12 cellular contexts compared by ENCODE assay signal in the genomic region with DNA sequence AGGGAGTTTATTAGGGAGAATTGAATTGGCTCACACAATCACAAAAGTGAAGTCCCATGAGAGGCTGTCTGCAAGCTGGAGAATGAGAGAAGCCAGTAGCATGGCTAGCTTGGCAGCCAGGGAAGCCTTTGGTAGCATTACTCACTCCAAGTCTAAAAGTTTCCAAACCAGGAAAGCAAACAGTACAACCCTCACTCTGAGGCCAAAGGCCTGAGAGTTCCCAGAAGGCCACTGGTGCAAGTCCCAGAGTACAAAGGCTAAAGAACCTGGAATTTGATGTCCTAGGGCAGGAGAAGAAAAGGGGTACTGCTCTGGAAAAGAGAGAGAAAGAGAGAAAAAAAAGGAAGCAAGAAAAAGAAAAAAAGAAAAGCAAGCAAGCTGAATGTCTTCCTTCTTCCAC.
A peak's percentile ranks its signal among the peaks of the same experiment; 100 is the strongest.
DNase-seq lines count a peak whose midpoint lies in the region; ATAC-seq and TF ChIP-seq lines count a peak whose summit lies in the region.
"Had no signal": no experiment of that assay in that cellular context is flagged by ENCODE, and none has a peak within 500 bp of the region (broad histone marks: within the 10 kb centered on the region; RNA-seq: fewer than 3 reads in every experiment).

No MANE protein-coding gene starts in this region.

- peaks cover 31% of the 10 kb centered on the region for H3K4me1 ChIP-seq in RWPE2 (ENCODE audit: insufficient read depth, poor library complexity, severe bottlenecking)

- TF ChIP-seq CTCF in RWPE2 (IDR thresholded peaks at IDR 0.05; ENCODE audit: poor library complexity, severe bottlenecking) (no peak), fibroblast of villous mesenchyme (IDR thresholded peaks at IDR 0.05; ENCODE audit: insufficient read depth, low read depth, low read length) (no peak), omental fat pad (IDR thresholded peaks at IDR 0.05) (no peak)

- ATAC-seq in RWPE2 (ENCODE audit: low read depth), result no peak
- peak; percentile 66 for ATAC-seq in omental fat pad (ENCODE audit: low FRiP score)
- ATAC-seq in HG03457 (IDR thresholded peaks at IDR 0.05; ENCODE audit: unreplicated experiment), result no peak
- no peak for ATAC-seq in HG03095 (IDR thresholded peaks at IDR 0.05; ENCODE audit: unreplicated experiment)
- ATAC-seq in GM19023 (IDR thresholded peaks at IDR 0.05; ENCODE audit: unreplicated experiment), result no peak
- ATAC-seq in HG03175 (IDR thresholded peaks at IDR 0.05; ENCODE audit: unreplicated experiment), result no peak

- H3K4me3 ChIP-seq in RWPE2 (ENCODE audit: severe bottlenecking), result no peak overlapping the region
- H3K4me3 ChIP-seq in fibroblast of villous mesenchyme (ENCODE audit: low read depth, low read length), result no peak overlapping the region

- DNase-seq in AG08396 (ENCODE audit: low spot score) (peak; percentile 50), RWPE2 (ENCODE audit: low spot score) (no peak), fibroblast of villous mesenchyme (ENCODE audit: low read depth) (peak; percentile 54), omental fat pad (ENCODE audit: low spot score) (no peak)
- DNase-seq: DMS79 treated with DMSO at 0.1 percent for 48 hours, erythroblast, nucleus accumbens had no signal

- no peaks in the 10 kb centered on the region for H3K27me3 ChIP-seq in RWPE2 (ENCODE audit: insufficient read depth, poor library complexity, severe bottlenecking)

- H3K9me3 ChIP-seq in RWPE2 (ENCODE audit: severe bottlenecking), result no peaks in the 10 kb centered on the region

- peak overlapping the region; percentile 51 for H3K27ac ChIP-seq in RWPE2 (ENCODE audit: poor library complexity, severe bottlenecking)
- H3K27ac ChIP-seq: RWPE1 had no signal

- H3K36me3 ChIP-seq in RWPE2 (ENCODE audit: low read depth), result no peaks in the 10 kb centered on the region

Comparison
In these comparisons a context has a peak if more than half of its experiments do, and no peak if none do; other contexts are left out.
1. DNase-seq: peak in AG08396 (single experiment) and fibroblast of villous mesenchyme (single experiment); none in RWPE2 (single experiment) and omental fat pad (single experiment).